32 cellular contexts compared by ENCODE assay signal in genomic region chr14:96511667-96512066, GRCh38. TPM values are rescaled to one million over a fixed set of nuclear protein-coding genes. Genes with fewer than 3 reads are reported as not detected.
DNase-seq lines count a peak whose midpoint lies in the region; ATAC-seq, FAIRE-seq and TF ChIP-seq lines count a peak whose summit lies in the region.
"Had no signal": no experiment of that assay in that cellular context is flagged by ENCODE, and none has a peak within 500 bp of the region (broad histone marks: within the 10 kb centered on the region; RNA-seq: fewer than 3 reads in every experiment).

No MANE protein-coding gene starts in this region.

- H3K27me3 ChIP-seq in HepG2 (ENCODE audit: control insufficient read depth in 1 of 2, insufficient read depth in 2 of 2, low read length in 2 of 2) (no peaks in the 10 kb centered on the region), prostate gland (replicated peaks; ENCODE audit: insufficient read depth) (no peaks in the 10 kb centered on the region)
- H3K27me3 ChIP-seq: esophagus muscularis mucosa, suprapubic skin had no signal

- no peak overlapping the region for H3K4me3 ChIP-seq in HepG2 (replicated peaks in 1 of 3; ENCODE audit: insufficient read depth in 1 of 3, low read depth in 2 of 3, low read length in 3 of 3)
- H3K4me3 ChIP-seq in prostate gland: no peak overlapping the region
- H3K4me3 ChIP-seq: esophagus muscularis mucosa, lower lobe of right lung, suprapubic skin had no signal

- H3K9ac ChIP-seq in HepG2 (ENCODE audit: insufficient read depth, low read depth, low read length): no peak overlapping the region

- TF ChIP-seq POLR2A in HepG2 (IDR thresholded peaks at IDR 0.05; ENCODE audit: insufficient read depth in 1 of 2, low read depth in 2 of 2, low read length in 2 of 2) (no peak), prostate gland (IDR thresholded peaks at IDR 0.05) (no peak)

- peaks cover 98% of the 10 kb centered on the region for H3K79me2 ChIP-seq in HepG2 (ENCODE audit: insufficient read depth, low read length)

- TF ChIP-seq RAD21 in HepG2 (CRISPR knock-in tag; IDR thresholded peaks at IDR 0.05): no peak

- in situ Hi-C loops in HepG2 (cut with HindIII; ENCODE audit: extremely low pct_ligation_motif_present, low pct_unique_long_range_greater_than_20kb): no loop called here

- WGBS in HepG2 (ENCODE audit: low lambda C conversion rate): 89% methylated on average over 1 of the region's 1 CpG
- WGBS in prostate gland: 58% methylated on average over 1 of the region's 1 CpG

- H3K9me3 ChIP-seq in HepG2 (ENCODE audit: low read length): no peaks in the 10 kb centered on the region
- no peaks in the 10 kb centered on the region for H3K9me3 ChIP-seq in prostate gland
- H3K9me3 ChIP-seq: esophagus muscularis mucosa, lower lobe of right lung, suprapubic skin had no signal

- CTCF ChIA-PET in T-cell (lab: Charles Lee) (interaction anchor here in 1 of 2 donors (0.6 kb wide), 1 partner anchor 184 kb away, joined by 3 read pairs; no protein-coding TSS in a partner anchor), HepG2 (lab: Yijun Ruan, JAX; ENCODE audit: low intra/inter-chr PET ratio, low total read pairs) (no interaction called here)

- no peaks in the 10 kb centered on the region for H3K36me3 Mint-ChIP-seq in activated naive CD8-positive, alpha-beta T cell
- H3K36me3 Mint-ChIP-seq in activated naive CD8-positive, alpha-beta T cell treated with anti-CD3 and anti-CD28 coated beads, Interleukin-2, amount 50 U/mL, for 24 hours (ENCODE audit: low read depth): no peaks in the 10 kb centered on the region
- H3K36me3 Mint-ChIP-seq in T-cell (no peaks in the 10 kb centered on the region), CD14-positive monocyte (no peaks in the 10 kb centered on the region)
- H3K36me3 Mint-ChIP-seq: activated CD8-positive, alpha-beta memory T cell treated with anti-CD3 and anti-CD28 coated beads, Interleukin-2, amount 10 ng/mL, durations not matched to agents 7 days and 5 days had no signal

- peaks cover 87% of the 10 kb centered on the region for H3K4me1 ChIP-seq in HepG2 (ENCODE audit: insufficient read depth, low read length)
- H3K4me1 ChIP-seq in prostate gland (replicated peaks): peaks cover 26% of the 10 kb centered on the region

- TF ChIP-seq CTCF in HepG2 (CRISPR knock-in tag; IDR thresholded peaks at IDR 0.05) (no peak), prostate gland (IDR thresholded peaks at IDR 0.05) (no peak), CD14-positive monocyte (IDR thresholded peaks at IDR 0.05) (no peak)

- ATAC-seq in activated naive CD8-positive, alpha-beta T cell treated with anti-CD3 and anti-CD28 coated beads, Interleukin-2, amount 50 U/mL, for 24 hours: no peak
- no peak for ATAC-seq in T-cell (replicated peaks in 1 of 4)
- ATAC-seq in HepG2: no peak
- ATAC-seq: activated CD4-positive, CD25-positive, alpha-beta regulatory T cell treated with anti-CD3 and anti-CD28 coated beads, Interleukin-2, amount 50 U/mL, for 24 hours; activated CD8-positive, alpha-beta memory T cell treated with anti-CD3 and anti-CD28 coated beads, Interleukin-2, amount 10 ng/mL, durations not matched to agents 7 days and 5 days; lower lobe of right lung had no signal

- H2AFZ ChIP-seq in HepG2 (ENCODE audit: low read length): no peak overlapping the region

- BruUV-seq in HepG2 (replicated peaks; lab: Mats Ljungman, UMichigan): no TSS peak

- no peaks in the 10 kb centered on the region for H3K27me3 Mint-ChIP-seq in activated naive CD8-positive, alpha-beta T cell
- H3K27me3 Mint-ChIP-seq in activated naive CD8-positive, alpha-beta T cell treated with anti-CD3 and anti-CD28 coated beads, Interleukin-2, amount 50 U/mL, for 24 hours: no peaks in the 10 kb centered on the region
- no peaks in the 10 kb centered on the region for H3K27me3 Mint-ChIP-seq in T-cell
- H3K27me3 Mint-ChIP-seq in CD14-positive monocyte (ENCODE audit: low read depth in 3 of 3): no peaks in the 10 kb centered on the region
- H3K27me3 Mint-ChIP-seq: activated CD8-positive, alpha-beta memory T cell treated with anti-CD3 and anti-CD28 coated beads, Interleukin-2, amount 10 ng/mL, durations not matched to agents 7 days and 5 days; brain; dendritic cell treated with granulocyte-macrophage colony-stimulating factor and Interleukin-4, amounts not matched to agents 40 ng/mL and 50 ng/mL, for 4 days had no signal

- POLR2A ChIA-PET in T-cell (lab: Charles Lee): interaction anchor here in 1 of 2 donors (0.7 kb wide), 1 partner anchor 130 kb away, joined by 3 read pairs; no protein-coding TSS in a partner anchor
- POLR2A ChIA-PET in HepG2 (lab: Yijun Ruan, JAX): no interaction called here

- no peaks in the 10 kb centered on the region for H3K9me3 Mint-ChIP-seq in activated naive CD8-positive, alpha-beta T cell (ENCODE audit: low read depth)
- H3K9me3 Mint-ChIP-seq in activated naive CD8-positive, alpha-beta T cell treated with anti-CD3 and anti-CD28 coated beads, Interleukin-2, amount 50 U/mL, for 24 hours: no peaks in the 10 kb centered on the region
- no peaks in the 10 kb centered on the region for H3K9me3 Mint-ChIP-seq in T-cell
- no peaks in the 10 kb centered on the region for H3K9me3 Mint-ChIP-seq in CD14-positive monocyte
- H3K9me3 Mint-ChIP-seq: dendritic cell treated with granulocyte-macrophage colony-stimulating factor and Interleukin-4, amounts not matched to agents 40 ng/mL and 50 ng/mL, for 4 days; nephron; T-helper 1 cell treated with Interleukin-12 subunit alpha and Interleukin-12 subunit beta and Interleukin-4 antibody, amounts not matched to agents 30 μg/mL and 1 μg/mL, for 36 hours had no signal

- peaks cover 87% of the 10 kb centered on the region for H3K4me1 Mint-ChIP-seq in activated naive CD8-positive, alpha-beta T cell (ENCODE audit: low read depth)
- H3K4me1 Mint-ChIP-seq in activated naive CD8-positive, alpha-beta T cell treated with anti-CD3 and anti-CD28 coated beads, Interleukin-2, amount 50 U/mL, for 24 hours: peaks cover 83% of the 10 kb centered on the region
- peaks cover 88 to 95% (median 90%) of the 10 kb centered on the region in 3 donors for H3K4me1 Mint-ChIP-seq in T-cell
- H3K4me1 Mint-ChIP-seq in CD14-positive monocyte: peaks cover 41% of the 10 kb centered on the region

- TF ChIP-seq EP300 in HepG2 (IDR thresholded peaks at IDR 0.05; ENCODE audit: low read depth in 2 of 2, low read length in 2 of 2) (no peak), HepG2 (CRISPR knock-in tag; IDR thresholded peaks at IDR 0.05; ENCODE audit: borderline replicate concordance) (no peak)

- H3K36me3 ChIP-seq in HepG2 (replicated peaks in 1 of 2; ENCODE audit: control insufficient read depth in 1 of 2, insufficient read depth in 2 of 2, low read length in 2 of 2): no peaks in the 10 kb centered on the region
- H3K36me3 ChIP-seq in prostate gland: no peaks in the 10 kb centered on the region
- H3K36me3 ChIP-seq: esophagus muscularis mucosa, lower lobe of right lung, suprapubic skin had no signal

- no peak for DNase-seq in activated naive CD8-positive, alpha-beta T cell treated with anti-CD3 and anti-CD28 coated beads, Interleukin-2, amount 50 U/mL, for 24 hours
- DNase-seq in T-cell (no peak), HepG2 (ENCODE audit: low spot score) (no peak), DMS 273 treated with DMSO at 0.1 percent for 48 hours (lab: John Stamatoyannopoulos, UW) (no peak), prostate gland (ENCODE audit: low spot score) (no peak), CD14-positive monocyte (ENCODE audit: low spot score) (no peak)
- no peak for DNase-seq in stimulated activated CD4-positive, alpha-beta T cell treated with anti-CD3 and anti-CD28 coated beads, Interleukin-2, amount 100 ng/mL, for 48 hours
- DNase-seq: activated CD4-positive, alpha-beta T cell treated with anti-CD3 and anti-CD28 coated beads, Interleukin-2, amount 50 U/mL, for 4 hours; activated CD8-positive, alpha-beta memory T cell treated with anti-CD3 and anti-CD28 coated beads, Interleukin-2, amount 10 ng/mL, durations not matched to agents 7 days and 5 days; activated naive CD4-positive, alpha-beta T cell treated with Interleukin-2 at 50 U/mL for 16 hours; activated T-cell treated with anti-CD3 and anti-CD28 coated beads, Interleukin-2, amount 50 U/mL, for 48 hours; amniotic stem cell; DMS153; foreskin fibroblast; lower lobe of right lung; NCI-H1092; NCI-H187; NCI-H2171; NCI-H510A treated with DMSO at 0.1 percent for 48 hours; OCI-M1; small intestine; stimulated activated naive CD4-positive, alpha-beta T cell had no signal

- H3K4me2 ChIP-seq in HepG2 (ENCODE audit: low read depth, low read length): peak overlapping the region; percentile 66

- peak overlapping the region; percentile 52 for H3K27ac Mint-ChIP-seq in activated naive CD8-positive, alpha-beta T cell
- H3K27ac Mint-ChIP-seq in activated naive CD8-positive, alpha-beta T cell treated with anti-CD3 and anti-CD28 coated beads, Interleukin-2, amount 50 U/mL, for 24 hours: no peak overlapping the region
- H3K27ac Mint-ChIP-seq in T-cell (peak overlapping the region in 1 of 2 donors; percentile 77), CD14-positive monocyte (no peak overlapping the region)
- H3K27ac Mint-ChIP-seq: activated CD8-positive, alpha-beta memory T cell treated with anti-CD3 and anti-CD28 coated beads, Interleukin-2, amount 10 ng/mL, durations not matched to agents 7 days and 5 days; brain; dendritic cell treated with granulocyte-macrophage colony-stimulating factor and Interleukin-4, amounts not matched to agents 40 ng/mL and 50 ng/mL, for 4 days; T-helper 1 cell treated with Interleukin-12 subunit alpha and Interleukin-12 subunit beta and Interleukin-4 antibody, amounts not matched to agents 30 μg/mL and 1 μg/mL, for 36 hours had no signal

- intact Hi-C loops in HepG2 (cut with micrococcal nuclease; ENCODE audit: unreplicated experiment): no loop called here
- intact Hi-C loops in prostate gland (cut with DNase I): no loop called here
- intact Hi-C loops in CD14-positive monocyte (cut with micrococcal nuclease): no loop called here

- no peak for FAIRE-seq in HepG2 (lab: Jason Lieb, UNC)
- FAIRE-seq: A204.1, endometrium, small intestine had no signal

- H3K27ac ChIP-seq in HepG2 (ENCODE audit: extremely low read length, insufficient read depth, low read length) (peak overlapping the region; percentile 6), prostate gland (no peak overlapping the region)
- H3K27ac ChIP-seq: esophagus muscularis mucosa, lower lobe of right lung, suprapubic skin had no signal

- peak overlapping the region; percentile 17 for H3K4me3 Mint-ChIP-seq in activated naive CD8-positive, alpha-beta T cell
- no peak overlapping the region for H3K4me3 Mint-ChIP-seq in activated naive CD8-positive, alpha-beta T cell treated with anti-CD3 and anti-CD28 coated beads, Interleukin-2, amount 50 U/mL, for 24 hours
- H3K4me3 Mint-ChIP-seq in T-cell (peak overlapping the region in 2 of 3 donors; percentile 30 to 66), CD14-positive monocyte (no peak overlapping the region)
- H3K4me3 Mint-ChIP-seq: activated CD8-positive, alpha-beta memory T cell treated with anti-CD3 and anti-CD28 coated beads, Interleukin-2, amount 10 ng/mL, durations not matched to agents 7 days and 5 days; brain; dendritic cell treated with granulocyte-macrophage colony-stimulating factor and Interleukin-4, amounts not matched to agents 40 ng/mL and 50 ng/mL, for 4 days; nephron; T-helper 1 cell treated with Interleukin-12 subunit alpha and Interleukin-12 subunit beta and Interleukin-4 antibody, amounts not matched to agents 30 μg/mL and 1 μg/mL, for 36 hours had no signal

- peaks cover 86% of the 10 kb centered on the region for H4K20me1 ChIP-seq in HepG2 (ENCODE audit: insufficient read depth, low read length)

RNA-seq across cellular contexts. Expression of gene PAPOLA, which starts 9.5 kb away (rescaled TPM):
- total RNA-seq in T-cell: 100 to 1,000 TPM; 168 to 207 (median 183) TPM
- 103 and 179 TPM in 2 replicates for total RNA-seq in HepG2 (2016; rRNA removed; fragmentation: Illumina TruSeq; extraction: Trizol)
- 63.8 and 72.8 TPM in 2 replicates for total RNA-seq in HepG2 (2016; cell fraction: cytosol; rRNA removed; fragmentation: Illumina TruSeq; extraction: Trizol; ENCODE audit: low read depth)
- 103 and 174 TPM in 2 replicates for total RNA-seq in HepG2 (2016; cell fraction: insoluble cytoplasmic fraction; rRNA removed; fragmentation: Illumina TruSeq; extraction: Trizol)
- 148 and 162 TPM in 2 replicates for total RNA-seq in HepG2 (2016; cell fraction: membrane; rRNA removed; fragmentation: Illumina TruSeq; extraction: Trizol)
- total RNA-seq in HepG2 (2016; cell fraction: nucleus; rRNA removed; fragmentation: Illumina TruSeq; extraction: Trizol): 157 and 160 TPM in 2 replicates
- 127 and 151 TPM in 2 replicates for polyA plus RNA-seq in HepG2 (2011; rRNA removed)
- polyA plus RNA-seq in HepG2 (2011; cell fraction: cytosol; rRNA removed): 90.5 and 106 TPM in 2 replicates
- polyA plus RNA-seq in HepG2 (2011; cell fraction: nucleus; rRNA removed): 111 and 128 TPM in 2 replicates
- 97.3 and 113 TPM in 2 replicates for polyA plus RNA-seq in HepG2 (2012)
- polyA plus RNA-seq in HepG2 (2016; cell fraction: cytosol; fragmentation: Illumina TruSeq; extraction: Trizol; ENCODE audit: low read depth): 254 and 256 TPM in 2 replicates
- 222 and 230 TPM in 2 replicates for polyA plus RNA-seq in HepG2 (2016; cell fraction: insoluble cytoplasmic fraction; fragmentation: Illumina TruSeq; extraction: Trizol; ENCODE audit: low read depth)
- 209 and 213 TPM in 2 replicates for polyA plus RNA-seq in HepG2 (2016; cell fraction: membrane; fragmentation: Illumina TruSeq; extraction: Trizol; ENCODE audit: low read depth)
- polyA plus RNA-seq in HepG2 (2016; cell fraction: nucleus; fragmentation: Illumina TruSeq; extraction: Trizol; ENCODE audit: insufficient read depth, low read depth): 138 and 150 TPM in 2 replicates
- 112 and 201 TPM in 2 replicates for polyA minus RNA-seq in HepG2 (2011; rRNA and poly(A)+ RNA removed; ENCODE audit: low replicate concordance)
- 122 and 130 TPM in 2 replicates for polyA minus RNA-seq in HepG2 (2011; cell fraction: cytosol; rRNA and poly(A)+ RNA removed)
- 393 and 448 TPM in 2 replicates for polyA minus RNA-seq in HepG2 (2011; cell fraction: nucleus; rRNA and poly(A)+ RNA removed)
- total RNA-seq in prostate gland: 100 to 1,000 TPM in 1 of 2 donors, 10 to 100 TPM in 1; 98.1 to 130 TPM
- polyA plus RNA-seq in CD14-positive monocyte: 10 to 100 TPM; 57.9 to 80.3 TPM

Comparison
In these comparisons a context has a peak if more than half of its experiments do, and no peak if none do; other contexts are left out.
1. H3K4me3 Mint-ChIP-seq: peak in activated naive CD8-positive, alpha-beta T cell (single experiment) and T-cell (2 of 3); none in activated naive CD8-positive, alpha-beta T cell treated with anti-CD3 and anti-CD28 coated beads, Interleukin-2, amount 50 U/mL, for 24 hours (single experiment) and CD14-positive monocyte (0 of 2).